ENCODE assay signal across 24 cellular contexts in genomic region chr14:33134975-33135374, GRCh38.
DNase-seq lines count a peak whose midpoint lies in the region; ATAC-seq, FAIRE-seq and TF ChIP-seq lines count a peak whose summit lies in the region.
"Had no signal": no experiment of that assay in that cellular context is flagged by ENCODE, and none has a peak within 500 bp of the region (broad histone marks: within the 10 kb centered on the region; RNA-seq: fewer than 3 reads in every experiment).

No MANE protein-coding gene starts in this region.

- no peak overlapping the region for H2AFZ ChIP-seq in HepG2 (ENCODE audit: low read length)

- H3K4me1 ChIP-seq in HepG2 (ENCODE audit: insufficient read depth, low read length) (no peaks in the 10 kb centered on the region), right lobe of liver (no peaks in the 10 kb centered on the region)
- no peaks in the 10 kb centered on the region for H3K4me1 ChIP-seq in CD8-positive, alpha-beta memory T cell (ENCODE audit: insufficient read depth, low read length)
- H3K4me1 ChIP-seq: A549; BE2C; BLaER1 treated with 17β-estradiol and CSF1 and Interleukin-3, amounts not matched to agents 10 nM and 100 nM had no signal

- H3K9me3 Mint-ChIP-seq in CD8-positive, alpha-beta memory T cell, result peaks cover 4 to 13% (median 7%) of the 10 kb centered on the region in 5 donors

- ATAC-seq in HepG2 (no peak), right lobe of liver (no peak), HG03045 (IDR thresholded peaks at IDR 0.05; ENCODE audit: unreplicated experiment) (no peak)
- ATAC-seq: A549, HCT116 had no signal

- H3K4me3 ChIP-seq in HepG2 (replicated peaks in 1 of 3; ENCODE audit: insufficient read depth in 1 of 3, low read depth in 2 of 3, low read length in 3 of 3) (no peak overlapping the region), right lobe of liver (no peak overlapping the region), choroid plexus epithelial cell (ENCODE audit: low read depth, low read length) (no peak overlapping the region), H7 (ENCODE audit: insufficient read depth, low read depth, low read length) (no peak overlapping the region)
- no peak overlapping the region for H3K4me3 ChIP-seq in CD8-positive, alpha-beta memory T cell (ENCODE audit: low read length)
- H3K4me3 ChIP-seq: A549; BLaER1 treated with 17β-estradiol and CSF1 and Interleukin-3, amounts not matched to agents 10 nM and 100 nM had no signal

- FAIRE-seq in HepG2 (lab: Jason Lieb, UNC), result no peak
- FAIRE-seq: A549, GM12891, GM18507 had no signal

- H3K9me3 ChIP-seq in HepG2 (ENCODE audit: low read length), result peaks cover 41% of the 10 kb centered on the region
- no peaks in the 10 kb centered on the region for H3K9me3 ChIP-seq in right lobe of liver
- H3K9me3 ChIP-seq in CD8-positive, alpha-beta memory T cell (ENCODE audit: low read length), result no peaks in the 10 kb centered on the region
- H3K9me3 ChIP-seq: A549; BE2C; BLaER1 treated with 17β-estradiol and CSF1 and Interleukin-3, amounts not matched to agents 10 nM and 100 nM had no signal

- no peak overlapping the region for H3K27ac Mint-ChIP-seq in CD8-positive, alpha-beta memory T cell
- H3K27ac Mint-ChIP-seq: CD14-positive monocyte; CD4-positive, alpha-beta T cell had no signal

- no peak for TF ChIP-seq EP300 in HepG2 (IDR thresholded peaks at IDR 0.05; ENCODE audit: low read depth in 2 of 2, low read length in 2 of 2)
- no peak for TF ChIP-seq EP300 in HepG2 (CRISPR knock-in tag; IDR thresholded peaks at IDR 0.05; ENCODE audit: borderline replicate concordance)

- 2% methylated on average over 3 of the region's 3 CpGs for WGBS in HepG2 (ENCODE audit: low lambda C conversion rate)
- 59% methylated on average over 3 of the region's 3 CpGs for WGBS in right lobe of liver (ENCODE audit: insufficient coverage, low coverage, low lambda C conversion rate, missing lambda C conversion rate)

- H3K4me3 Mint-ChIP-seq in CD8-positive, alpha-beta memory T cell, result no peak overlapping the region
- H3K4me3 Mint-ChIP-seq: CD14-positive monocyte; CD4-positive, alpha-beta T cell had no signal

- intact Hi-C loops in HepG2 (cut with micrococcal nuclease; ENCODE audit: unreplicated experiment), result no loop called here
- intact Hi-C loops in right lobe of liver (cut with DNase I), result no loop called here

- H3K36me3 ChIP-seq in HepG2 (replicated peaks in 1 of 2; ENCODE audit: control insufficient read depth in 1 of 2, insufficient read depth in 2 of 2, low read length in 2 of 2) (no peaks in the 10 kb centered on the region), right lobe of liver (no peaks in the 10 kb centered on the region), H7 (replicated peaks; ENCODE audit: control insufficient read depth, insufficient read depth, low read length) (no peaks in the 10 kb centered on the region)
- H3K36me3 ChIP-seq in CD8-positive, alpha-beta memory T cell (ENCODE audit: insufficient read depth, low read length), result no peaks in the 10 kb centered on the region
- H3K36me3 ChIP-seq: BE2C; BLaER1 treated with 17β-estradiol and CSF1 and Interleukin-3, amounts not matched to agents 10 nM and 100 nM had no signal

- H3K27me3 ChIP-seq in HepG2 (ENCODE audit: control insufficient read depth in 1 of 2, insufficient read depth in 2 of 2, low read length in 2 of 2), result no peaks in the 10 kb centered on the region
- H3K27me3 ChIP-seq in right lobe of liver, result no peaks in the 10 kb centered on the region
- H3K27me3 ChIP-seq in CD8-positive, alpha-beta memory T cell (ENCODE audit: insufficient read depth, low read length, poor library complexity, severe bottlenecking), result no peaks in the 10 kb centered on the region
- H3K27me3 ChIP-seq in H7 (ENCODE audit: control insufficient read depth, insufficient read depth, low read length), result peaks cover 9% of the 10 kb centered on the region
- H3K27me3 ChIP-seq: BLaER1 treated with 17β-estradiol and CSF1 and Interleukin-3, amounts not matched to agents 10 nM and 100 nM had no signal

- POLR2A ChIA-PET in HepG2 (lab: Yijun Ruan, JAX), result no interaction called here
- POLR2A ChIA-PET in CD8-positive, alpha-beta memory T cell (lab: Charles Lee), result no interaction called here

- H3K27me3 Mint-ChIP-seq in CD8-positive, alpha-beta memory T cell, result no peaks in the 10 kb centered on the region
- H3K27me3 Mint-ChIP-seq: CD4-positive, alpha-beta T cell had no signal

- no peak for TF ChIP-seq RAD21 in HepG2 (CRISPR knock-in tag; IDR thresholded peaks at IDR 0.05)

- H3K36me3 Mint-ChIP-seq in CD8-positive, alpha-beta memory T cell, result no peaks in the 10 kb centered on the region
- H3K36me3 Mint-ChIP-seq: CD14-positive monocyte had no signal

- BruUV-seq in HepG2 (replicated peaks; lab: Mats Ljungman, UMichigan), result no TSS peak

- CTCF ChIA-PET in HepG2 (lab: Yijun Ruan, JAX; ENCODE audit: low intra/inter-chr PET ratio, low total read pairs), result no interaction called here
- CTCF ChIA-PET in CD8-positive, alpha-beta memory T cell (lab: Charles Lee), result no interaction called here

- no peak for TF ChIP-seq CTCF in HepG2 (CRISPR knock-in tag; IDR thresholded peaks at IDR 0.05)
- TF ChIP-seq CTCF in right lobe of liver (IDR thresholded peaks at IDR 0.05), result no peak
- no peak for TF ChIP-seq CTCF in choroid plexus epithelial cell (conservative IDR thresholded peaks at IDR 0.05; ENCODE audit: low read depth, low read length)

- no peak overlapping the region for H3K4me2 ChIP-seq in HepG2 (ENCODE audit: low read depth, low read length)
- H3K4me2 ChIP-seq: A549; BLaER1 treated with 17β-estradiol and CSF1 and Interleukin-3, amounts not matched to agents 10 nM and 100 nM had no signal

- in situ Hi-C loops in HepG2 (cut with HindIII; ENCODE audit: extremely low pct_ligation_motif_present, low pct_unique_long_range_greater_than_20kb), result no loop called here

- no peaks in the 10 kb centered on the region for H4K20me1 ChIP-seq in HepG2 (ENCODE audit: insufficient read depth, low read length)
- H4K20me1 ChIP-seq: BLaER1 treated with 17β-estradiol and CSF1 and Interleukin-3, amounts not matched to agents 10 nM and 100 nM had no signal

- no peaks in the 10 kb centered on the region for H3K4me1 Mint-ChIP-seq in CD8-positive, alpha-beta memory T cell
- H3K4me1 Mint-ChIP-seq: CD14-positive monocyte had no signal

- no peak for TF ChIP-seq POLR2A in HepG2 (IDR thresholded peaks at IDR 0.05; ENCODE audit: insufficient read depth in 1 of 2, low read depth in 2 of 2, low read length in 2 of 2)
- TF ChIP-seq POLR2A in right lobe of liver (IDR thresholded peaks at IDR 0.05), result no peak

- no peaks in the 10 kb centered on the region for H3K79me2 ChIP-seq in HepG2 (ENCODE audit: insufficient read depth, low read length)

- H3K9ac ChIP-seq in HepG2 (ENCODE audit: insufficient read depth, low read depth, low read length), result no peak overlapping the region
- H3K9ac ChIP-seq: BLaER1 treated with 17β-estradiol and CSF1 and Interleukin-3, amounts not matched to agents 10 nM and 100 nM had no signal

- H3K27ac ChIP-seq in HepG2 (ENCODE audit: extremely low read length, insufficient read depth, low read length) (no peak overlapping the region), right lobe of liver (no peak overlapping the region)
- no peak overlapping the region for H3K27ac ChIP-seq in CD8-positive, alpha-beta memory T cell (ENCODE audit: low read depth, low read length)
- H3K27ac ChIP-seq: A549; BLaER1 treated with 17β-estradiol and CSF1 and Interleukin-3, amounts not matched to agents 10 nM and 100 nM had no signal

- no peak for DNase-seq in HepG2 (ENCODE audit: low spot score)
- DNase-seq in right lobe of liver, result no peak
- DNase-seq in RPMI8226, result peak; percentile 9
- peak; percentile 5 for DNase-seq in choroid plexus epithelial cell (ENCODE audit: low read depth)
- DNase-seq in CD8-positive, alpha-beta memory T cell, result no peak
- no peak for DNase-seq in H7
- DNase-seq: 8988T; ACHN; AML-193; BE2C; Calu3; CD4-positive, alpha-beta T cell; COR-L47; DMS53; DMS79 treated with DMSO at 0.1 percent for 48 hours; GF-D8; GOT3 had no signal

TF ChIP-seq in HepG2, 621 proteins besides CTCF, POLR2A, EP300 and RAD21:
- TF ChIP-seq HNRNPUL1 (IDR thresholded peaks at IDR 0.05; ENCODE audit: low read depth, low read length) (no peak), TEF (CRISPR knock-in tag; IDR thresholded peaks at IDR 0.05) (no peak), ISL2 (CRISPR knock-in tag; IDR thresholded peaks at IDR 0.05) (no peak), LCORL (IDR thresholded peaks at IDR 0.05) (peak; percentile 70; the same call in 1 of the 2 replicates), LCORL (CRISPR knock-in tag; IDR thresholded peaks at IDR 0.05) (no peak)

Comparison
In these comparisons a context has a peak if more than half of its experiments do, and no peak if none do; other contexts are left out.
1. DNase-seq: peak in RPMI8226 (single experiment) and choroid plexus epithelial cell (single experiment); none in HepG2 (single experiment), right lobe of liver (0 of 3), CD8-positive, alpha-beta memory T cell (0 of 5) and H7 (single experiment).